14 cellular contexts compared by ENCODE assay signal in genomic region chr4:26020896-26021295, GRCh38.
DNase-seq lines count a peak whose midpoint lies in the region; ATAC-seq and TF ChIP-seq lines count a peak whose summit lies in the region.
"Had no signal": no experiment of that assay in that cellular context is flagged by ENCODE, and none has a peak within 500 bp of the region (broad histone marks: within the 10 kb centered on the region; RNA-seq: fewer than 3 reads in every experiment).

No MANE protein-coding gene starts in this region.

- no peaks in the 10 kb centered on the region for H3K9me3 Mint-ChIP-seq in stimulated activated effector memory CD8-positive, alpha-beta T cell treated with anti-CD3 and anti-CD28 coated beads, Interleukin-12 subunit alpha, Interleukin-12 subunit beta, amount 100 ng/mL, for 72 hours
- H3K9me3 Mint-ChIP-seq: activated naive CD4-positive, alpha-beta T cell treated with anti-CD3 and anti-CD28 coated beads, Interleukin-2, amount 50 U/mL, for 72 hours; stimulated activated memory B cell treated with anti-CD40 and anti-IgM and Interleukin-4, amounts not matched to agents 10 μg/mL and 1 μg/mL and 100 μg/mL, for 72 hours had no signal

- H3K9me3 ChIP-seq in adipocyte (ENCODE audit: control insufficient read depth, low read length) = no peaks in the 10 kb centered on the region

- H3K27me3 ChIP-seq in adipocyte (replicated peaks; ENCODE audit: control insufficient read depth, insufficient read depth, low read length) = no peaks in the 10 kb centered on the region

- no peak for ATAC-seq in stimulated activated effector memory CD8-positive, alpha-beta T cell treated with anti-CD3 and anti-CD28 coated beads, Interleukin-12 subunit alpha, Interleukin-12 subunit beta, amount 100 ng/mL, for 72 hours
- no peak for ATAC-seq in GM21526 (IDR thresholded peaks at IDR 0.05; ENCODE audit: low FRiP score, unreplicated experiment)
- ATAC-seq: stimulated activated memory B cell treated with anti-CD40 and anti-IgM and Interleukin-4, amounts not matched to agents 10 μg/mL and 1 μg/mL and 100 μg/mL, for 72 hours had no signal

- in situ Hi-C loops in GM13976 (cut with MboI; ENCODE audit: low sequenced_read_pairs, unreplicated experiment) = no loop called here

- DNase-seq in GM03348 (ENCODE audit: low spot score) = peak; percentile 51
- peak; percentile 61 for DNase-seq in adipocyte (ENCODE audit: low read depth)
- peak; percentile 34 for DNase-seq in fibroblast of villous mesenchyme (ENCODE audit: low read depth)
- no peak for DNase-seq in stimulated activated effector memory CD8-positive, alpha-beta T cell treated with anti-CD3 and anti-CD28 coated beads, Interleukin-12 subunit alpha, Interleukin-12 subunit beta, amount 100 ng/mL, for 72 hours (ENCODE audit: low spot score in 2 of 2)
- no peak for DNase-seq in GM13976 (ENCODE audit: low spot score)
- DNase-seq in COR-L47 (lab: John Stamatoyannopoulos, UW) = no peak
- no peak for DNase-seq in effector CD8-positive, alpha-beta T cell (lab: John Stamatoyannopoulos, UW)
- DNase-seq: dorsolateral prefrontal cortex, nucleus accumbens, SHP77 had no signal

- no peaks in the 10 kb centered on the region for H3K36me3 Mint-ChIP-seq in stimulated activated effector memory CD8-positive, alpha-beta T cell treated with anti-CD3 and anti-CD28 coated beads, Interleukin-12 subunit alpha, Interleukin-12 subunit beta, amount 100 ng/mL, for 72 hours
- H3K36me3 Mint-ChIP-seq: activated naive CD4-positive, alpha-beta T cell treated with anti-CD3 and anti-CD28 coated beads, Interleukin-2, amount 50 U/mL, for 72 hours; CD4-positive, CD25-positive, alpha-beta regulatory T cell; stimulated activated memory B cell treated with anti-CD40 and anti-IgM and Interleukin-4, amounts not matched to agents 10 μg/mL and 1 μg/mL and 100 μg/mL, for 72 hours had no signal

- peaks cover 26% of the 10 kb centered on the region for H3K4me1 Mint-ChIP-seq in stimulated activated effector memory CD8-positive, alpha-beta T cell treated with anti-CD3 and anti-CD28 coated beads, Interleukin-12 subunit alpha, Interleukin-12 subunit beta, amount 100 ng/mL, for 72 hours
- H3K4me1 Mint-ChIP-seq: stimulated activated memory B cell treated with anti-CD40 and anti-IgM and Interleukin-4, amounts not matched to agents 10 μg/mL and 1 μg/mL and 100 μg/mL, for 72 hours had no signal

- peak overlapping the region; percentile 64 for H3K9ac ChIP-seq in adipocyte (ENCODE audit: low read length)

- peak overlapping the region; percentile 13 for H3K4me3 Mint-ChIP-seq in stimulated activated effector memory CD8-positive, alpha-beta T cell treated with anti-CD3 and anti-CD28 coated beads, Interleukin-12 subunit alpha, Interleukin-12 subunit beta, amount 100 ng/mL, for 72 hours
- H3K4me3 Mint-ChIP-seq: stimulated activated memory B cell treated with anti-CD40 and anti-IgM and Interleukin-4, amounts not matched to agents 10 μg/mL and 1 μg/mL and 100 μg/mL, for 72 hours had no signal

- peaks cover 50% of the 10 kb centered on the region for H3K4me1 ChIP-seq in adipocyte (ENCODE audit: control insufficient read depth, insufficient read depth, low read length)

- H3K4me3 ChIP-seq in adipocyte (ENCODE audit: low read length) = peak overlapping the region; percentile 74
- H3K4me3 ChIP-seq in fibroblast of villous mesenchyme (ENCODE audit: low read depth, low read length) = no peak overlapping the region
- H3K4me3 ChIP-seq: dorsolateral prefrontal cortex had no signal

- TF ChIP-seq CTCF in fibroblast of villous mesenchyme (IDR thresholded peaks at IDR 0.05; ENCODE audit: insufficient read depth, low read depth, low read length) (no peak), GM13976 (IDR thresholded peaks at IDR 0.05; ENCODE audit: borderline replicate concordance, control extremely low read depth, extremely low read depth, insufficient read depth, missing control alignments) (no peak)

- H3K36me3 ChIP-seq in adipocyte (ENCODE audit: control insufficient read depth, insufficient read depth, low read length, severe bottlenecking) = no peaks in the 10 kb centered on the region

- no peak overlapping the region for H3K27ac Mint-ChIP-seq in stimulated activated effector memory CD8-positive, alpha-beta T cell treated with anti-CD3 and anti-CD28 coated beads, Interleukin-12 subunit alpha, Interleukin-12 subunit beta, amount 100 ng/mL, for 72 hours
- H3K27ac Mint-ChIP-seq: activated naive CD4-positive, alpha-beta T cell treated with anti-CD3 and anti-CD28 coated beads, Interleukin-2, amount 50 U/mL, for 72 hours; CD4-positive, CD25-positive, alpha-beta regulatory T cell; stimulated activated memory B cell treated with anti-CD40 and anti-IgM and Interleukin-4, amounts not matched to agents 10 μg/mL and 1 μg/mL and 100 μg/mL, for 72 hours had no signal

Comparison
In these comparisons a context has a peak if more than half of its experiments do, and no peak if none do; other contexts are left out.
1. DNase-seq: peak in GM03348 (single experiment), adipocyte (single experiment) and fibroblast of villous mesenchyme (single experiment); none in stimulated activated effector memory CD8-positive, alpha-beta T cell treated with anti-CD3 and anti-CD28 coated beads, Interleukin-12 subunit alpha, Interleukin-12 subunit beta, amount 100 ng/mL, for 72 hours (0 of 2), GM13976 (single experiment), COR-L47 (single experiment) and effector CD8-positive, alpha-beta T cell (single experiment).